Comparison of ENCODE assay signal across 20 cellular contexts in genomic region chr4:129059028-129059427, GRCh38. TPM values are rescaled to one million over a fixed set of nuclear protein-coding genes. Genes with fewer than 3 reads are reported as not detected.
DNase-seq lines count a peak whose midpoint lies in the region; ATAC-seq, FAIRE-seq and TF ChIP-seq lines count a peak whose summit lies in the region.
"Had no signal": no experiment of that assay in that cellular context is flagged by ENCODE, and none has a peak within 500 bp of the region (broad histone marks: within the 10 kb centered on the region; RNA-seq: fewer than 3 reads in every experiment).

No MANE protein-coding gene starts in this region.

- H3K4me3 ChIP-seq in GM12878: no peak overlapping the region
- H3K4me3 ChIP-seq in mucosa of descending colon: peak overlapping the region; percentile 0
- H3K4me3 ChIP-seq: BLaER1 had no signal

- POLR2A ChIA-PET in GM12878 (lab: Charles Lee): no interaction called here

- DNase-seq in Calu3 (no peak), GM12878 (ENCODE audit: low read depth, low spot score) (no peak), mucosa of descending colon (no peak), A172 (ENCODE audit: low spot score) (no peak), KG1 (lab: John Stamatoyannopoulos, UW) (no peak)
- DNase-seq: ACHN; BE2C; C1 segment of cervical spinal cord; CD4-positive, alpha-beta memory T cell; CD4-positive, CD25-positive, alpha-beta regulatory T cell; CD8-positive, alpha-beta memory T cell; COR-L47; DMS79 treated with DMSO at 0.1 percent for 48 hours; GF-D8 had no signal

- in situ Hi-C loops in GM12878 (cut with MboI): no loop called here

- ATAC-seq in GM12878 (no peak), mucosa of descending colon (no peak)

- TF ChIP-seq POLR2A in GM12878 (IDR thresholded peaks at IDR 0.05; ENCODE audit: low read depth, low read length): no peak

- no peak overlapping the region for H3K27ac ChIP-seq in GM12878 (ENCODE audit: control insufficient read depth, insufficient read depth)
- H3K27ac ChIP-seq: 22Rv1, BLaER1 had no signal

- H3K4me3 Mint-ChIP-seq in Calu3 (ENCODE audit: low read depth, unreplicated experiment): no peak overlapping the region
- H3K4me3 Mint-ChIP-seq: CD14-positive monocyte; CD4-positive, alpha-beta memory T cell; CD4-positive, CD25-positive, alpha-beta regulatory T cell; CD8-positive, alpha-beta memory T cell had no signal

- no peaks in the 10 kb centered on the region for H3K27me3 Mint-ChIP-seq in Calu3 (ENCODE audit: unreplicated experiment)
- H3K27me3 Mint-ChIP-seq: CD4-positive, alpha-beta memory T cell; CD4-positive, CD25-positive, alpha-beta regulatory T cell; CD8-positive, alpha-beta memory T cell had no signal

- no peaks in the 10 kb centered on the region for H4K20me1 ChIP-seq in GM12878 (ENCODE audit: control insufficient read depth, insufficient read depth)
- H4K20me1 ChIP-seq: BLaER1 had no signal

- H2AFZ ChIP-seq in GM12878 (ENCODE audit: control insufficient read depth, low read depth, low read length): no peak overlapping the region

- H3K4me1 ChIP-seq in GM12878 (ENCODE audit: control insufficient read depth, insufficient read depth, low read length) (no peaks in the 10 kb centered on the region), mucosa of descending colon (ENCODE audit: low read depth) (no peaks in the 10 kb centered on the region)
- H3K4me1 ChIP-seq: BE2C, BLaER1 had no signal

- TF ChIP-seq RAD21 in GM12878 (IDR thresholded peaks at IDR 0.05; ENCODE audit: insufficient read depth, low read depth, low read length): no peak

- BruUV-seq in Calu3 (replicated peaks; lab: Mats Ljungman, UMichigan): no TSS peak
- no TSS peak for BruUV-seq in GM12878 (replicated peaks; lab: Mats Ljungman, UMichigan)

- H3K36me3 ChIP-seq in GM12878 (ENCODE audit: control insufficient read depth in 2 of 2, insufficient read depth in 2 of 2, low read length in 1 of 2): peaks cover 7 to 10% of the 10 kb centered on the region in 2 experiments
- no peaks in the 10 kb centered on the region for H3K36me3 ChIP-seq in mucosa of descending colon (ENCODE audit: low read depth)

- no peaks in the 10 kb centered on the region for H3K36me3 Mint-ChIP-seq in Calu3 (ENCODE audit: insufficient read depth, unreplicated experiment)

- SMC1A ChIA-PET in GM12878 (lab: Charles Lee; ENCODE audit: uncharacterized antibody, unreplicated experiment): no interaction called here

- intact Hi-C loops in Calu3 (cut with micrococcal nuclease; ENCODE audit: unreplicated experiment): no loop called here
- intact Hi-C loops in GM12878 (cut with micrococcal nuclease; ENCODE audit: unreplicated experiment): no loop called here
- intact Hi-C loops in mucosa of descending colon (cut with DNase I, micrococcal nuclease): no loop called here

- H3K9me3 ChIP-seq in GM12878 (replicated peaks; ENCODE audit: control insufficient read depth, insufficient read depth, low read length) (peaks cover 41% of the 10 kb centered on the region), mucosa of descending colon (peaks cover 99% of the 10 kb centered on the region)
- H3K9me3 ChIP-seq: BE2C had no signal

- H3K27me3 ChIP-seq in GM12878 (replicated peaks in 1 of 2; ENCODE audit: control insufficient read depth in 2 of 2, insufficient read depth in 2 of 2, low read length in 1 of 2): no peaks in the 10 kb centered on the region
- H3K27me3 ChIP-seq: BE2C, BLaER1 had no signal

- TF ChIP-seq EP300 in GM12878 (IDR thresholded peaks at IDR 0.05; ENCODE audit: borderline replicate concordance in 1 of 2, control insufficient read depth in 1 of 2, low read depth in 2 of 2, low read length in 2 of 2): no peak

- CTCF ChIA-PET in Calu3 (lab: Charles Lee) (no interaction called here), GM12878 (lab: Yijun Ruan, JAX) (no interaction called here)

- H3K79me2 ChIP-seq in GM12878 (ENCODE audit: control insufficient read depth, insufficient read depth, low read length): no peaks in the 10 kb centered on the region

- TF ChIP-seq CTCF in Calu3 (IDR thresholded peaks at IDR 0.05; ENCODE audit: unreplicated experiment) (no peak), GM12878 (IDR thresholded peaks at IDR 0.05 in 2 of 3, conservative IDR thresholded peaks at IDR 0.05 in 1 of 3; ENCODE audit: control insufficient read depth in 2 of 3, extremely low read depth in 1 of 3, insufficient read depth in 1 of 3, low read depth in 3 of 3, low read length in 3 of 3) (no peak), mucosa of descending colon (IDR thresholded peaks at IDR 0.05) (no peak)

- H3K27ac Mint-ChIP-seq in Calu3 (ENCODE audit: unreplicated experiment): peak overlapping the region; percentile 45
- H3K27ac Mint-ChIP-seq: CD14-positive monocyte; CD4-positive, alpha-beta memory T cell; CD8-positive, alpha-beta memory T cell had no signal

- H3K4me2 ChIP-seq in GM12878 (ENCODE audit: control insufficient read depth, insufficient read depth): no peak overlapping the region
- H3K4me2 ChIP-seq: BLaER1 had no signal

- RAD21 ChIA-PET in GM12878 (lab: Charles Lee; ENCODE audit: unreplicated experiment): no interaction called here

- no peaks in the 10 kb centered on the region for H3K4me1 Mint-ChIP-seq in Calu3 (ENCODE audit: low read depth, unreplicated experiment)
- H3K4me1 Mint-ChIP-seq: CD14-positive monocyte; CD4-positive, alpha-beta memory T cell; CD4-positive, CD25-positive, alpha-beta regulatory T cell; CD8-positive, alpha-beta memory T cell had no signal

- H3K9me3 Mint-ChIP-seq in Calu3 (ENCODE audit: low read depth, unreplicated experiment): peaks cover 18% of the 10 kb centered on the region

- H3K9ac ChIP-seq in GM12878 (ENCODE audit: control insufficient read depth, insufficient read depth, low read length): no peak overlapping the region
- H3K9ac ChIP-seq: BLaER1 had no signal

- no peak for FAIRE-seq in GM12878 (lab: Jason Lieb, UNC)
- FAIRE-seq: G401.6, GM12892, GM18507 had no signal

TF ChIP-seq in GM12878, 131 proteins besides CTCF, POLR2A, EP300 and RAD21:
- no peak for TF ChIP-seq HDAC6 (IDR thresholded peaks at IDR 0.05; ENCODE audit: unreplicated experiment)
- TF ChIP-seq CBX5 (IDR thresholded peaks at IDR 0.05; ENCODE audit: low read depth): peak; percentile 64; the same call in 1 of the 2 replicates
- TF ChIP-seq ZNF24 (IDR thresholded peaks at IDR 0.05): no peak
- TF ChIP-seq USF2 (IDR thresholded peaks at IDR 0.05; ENCODE audit: borderline replicate concordance, low read depth, low read length): no peak

RNA-seq across cellular contexts. Expression of gene SCLT1, which starts 34.3 kb away (rescaled TPM):
- 19.6 and 21.4 TPM in 2 replicates for total RNA-seq in Calu3 (2022)
- total RNA-seq in GM12878 (2013; cell fraction: nucleolus; rRNA removed): 203 and 217 TPM in 2 replicates
- total RNA-seq in GM12878 (2014; rRNA removed): 25.6 and 27.6 TPM in 2 replicates
- 30.8 and 31.4 TPM in 2 replicates for total RNA-seq in GM12878 (2014; rRNA removed; fragmentation: Illumina TruSeq; extraction: Trizol)
- total RNA-seq in GM12878 (2021): 18.7 and 20.1 TPM in 2 replicates
- polyA plus RNA-seq in GM12878 (2011; ENCODE audit: low read depth): 5.5 TPM
- polyA plus RNA-seq in GM12878 (2011; rRNA removed): 20.5 and 36.7 TPM in 2 replicates
- polyA plus RNA-seq in GM12878 (2011; cell fraction: cytosol; rRNA removed): 7.4 and 7.5 TPM in 2 replicates
- 18.9 and 25.1 TPM in 2 replicates for polyA plus RNA-seq in GM12878 (2011; cell fraction: nucleus; rRNA removed)
- 9.3 and 14.4 TPM in 2 replicates for polyA plus RNA-seq in GM12878 (2012)
- 17.3 and 21.1 TPM in 2 replicates for polyA plus RNA-seq in GM12878 (2014; fragmentation: Illumina TruSeq; extraction: Trizol)
- polyA plus RNA-seq in GM12878 (2014; fragmentation: Nextera tagmentation; extraction: Ambion mirVana): 1 to 10 TPM; 7.8 to 8.7 TPM
- polyA plus RNA-seq in GM12878 (2014; rRNA removed): 12.7 and 14.4 TPM in 2 replicates
- 10 to 100 TPM; 21.8 to 25.4 TPM for polyA plus RNA-seq in GM12878 (2016; fragmentation: Nextera tagmentation; extraction: Ambion mirVana)
- 31.1 and 39.2 TPM in 2 replicates for polyA minus RNA-seq in GM12878 (2011; rRNA and poly(A)+ RNA removed)
- 14.2 and 18.4 TPM in 2 replicates for polyA minus RNA-seq in GM12878 (2011; cell fraction: cytosol; rRNA and poly(A)+ RNA removed)
- 77.0 and 147 TPM in 2 replicates for polyA minus RNA-seq in GM12878 (2011; cell fraction: nucleus; rRNA and poly(A)+ RNA removed)
- total RNA-seq in mucosa of descending colon: 10 to 100 TPM; 11.7 to 16.8 (median 12.9) TPM
- total RNA-seq in A172 (2014; rRNA removed; shearing (Covaris generic)): 15.7 and 17.6 TPM in 2 replicates

RNA-seq across cellular contexts. Expression of gene C4orf33, which starts 36.9 kb away (rescaled TPM):
- total RNA-seq in Calu3 (2022) (6.4 and 13.1 TPM in 2 replicates), GM12878 (2014; rRNA removed) (10.2 and 15.5 TPM in 2 replicates), GM12878 (2014; rRNA removed; fragmentation: Illumina TruSeq; extraction: Trizol) (18.8 and 21.9 TPM in 2 replicates), GM12878 (2021) (13.2 and 13.8 TPM in 2 replicates), mucosa of descending colon (10 to 100 TPM; 14.2 to 42.2 (median 23.7) TPM)
- total RNA-seq in GM12878 (2013; cell fraction: nucleolus; rRNA removed): 28.0 and 37.6 TPM in 2 replicates
- 6.3 TPM for polyA plus RNA-seq in GM12878 (2011; ENCODE audit: low read depth)
- polyA plus RNA-seq in GM12878 (2011; rRNA removed) (29.8 and 56.7 TPM in 2 replicates), GM12878 (2014; fragmentation: Illumina TruSeq; extraction: Trizol) (20.1 and 35.8 TPM in 2 replicates), GM12878 (2014; fragmentation: Nextera tagmentation; extraction: Ambion mirVana) (10 to 100 TPM; 21.6 to 22.4 TPM), GM12878 (2014; rRNA removed) (14.1 and 15.5 TPM in 2 replicates), GM12878 (2016; fragmentation: Nextera tagmentation; extraction: Ambion mirVana) (10 to 100 TPM; 20.4 to 20.6 TPM)
- 8.5 and 11.6 TPM in 2 replicates for polyA plus RNA-seq in GM12878 (2011; cell fraction: cytosol; rRNA removed)
- 18.9 and 20.2 TPM in 2 replicates for polyA plus RNA-seq in GM12878 (2011; cell fraction: nucleus; rRNA removed)
- polyA plus RNA-seq in GM12878 (2012): 9.0 and 13.7 TPM in 2 replicates
- 8.6 and 12.3 TPM in 2 replicates for polyA minus RNA-seq in GM12878 (2011; rRNA and poly(A)+ RNA removed)
- 4.0 and 4.3 TPM in 2 replicates for polyA minus RNA-seq in GM12878 (2011; cell fraction: cytosol; rRNA and poly(A)+ RNA removed)
- 11.6 and 12.5 TPM in 2 replicates for polyA minus RNA-seq in GM12878 (2011; cell fraction: nucleus; rRNA and poly(A)+ RNA removed)
- 25.2 and 26.0 TPM in 2 replicates for total RNA-seq in A172 (2014; rRNA removed; shearing (Covaris generic))
